Comparison of ENCODE assay signal across 1 cellular context in genomic region chr11:10693509-10694071, GRCh38.
TF ChIP-seq lines count a peak whose summit lies in the region.

IRAG1 (minus strand) TSS chr11:10693755; CDS start chr11:10693602, 153 bp downstream.

TF ChIP-seq in GM23338, 12 proteins besides CTCF, POLR2A, EP300 and RAD21 (continued from another document):
- no peak for TF ChIP-seq ZNF462 (CRISPR knock-in tag; IDR thresholded peaks at IDR 0.05)
- no peak for TF ChIP-seq STAT1 (IDR thresholded peaks at IDR 0.05; ENCODE audit: unreplicated experiment)
- TF ChIP-seq EZH2phosphoT487 (IDR thresholded peaks at IDR 0.05; ENCODE audit: unreplicated experiment) = no peak
